29 cellular contexts compared by ENCODE assay signal in the genomic region with DNA sequence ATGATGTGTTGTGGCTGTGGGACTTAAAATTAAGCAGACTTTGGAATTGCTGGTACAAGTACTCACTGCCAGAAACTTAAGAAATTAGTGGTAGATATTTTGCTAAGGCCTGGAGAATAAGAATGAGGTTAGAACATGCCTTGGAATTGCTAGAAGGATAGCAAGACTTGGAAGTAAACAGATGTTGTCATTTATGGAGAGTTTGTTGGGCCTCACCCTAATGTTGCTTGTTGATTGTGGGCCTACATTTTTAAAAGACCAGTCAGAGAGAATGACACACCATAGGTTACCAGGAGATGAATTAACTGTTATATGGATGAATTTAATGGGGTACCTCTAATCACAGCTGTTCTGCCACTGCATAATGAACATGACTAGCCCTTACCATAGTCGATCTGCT.
"Had no signal": no experiment of that assay in that cellular context is flagged by ENCODE, and none has a peak within 500 bp of the region (broad histone marks: within the 10 kb centered on the region; RNA-seq: fewer than 3 reads in every experiment).

No MANE protein-coding gene starts in this region.

- H3K27me3 Mint-ChIP-seq: activated naive CD4-positive, alpha-beta T cell treated with anti-CD3 and anti-CD28 coated beads, Interleukin-2, amount 10 ng/mL, durations not matched to agents 7 days and 5 days; memory B cell; stimulated activated memory B cell treated with anti-CD40 and anti-IgM and Interleukin-4, amounts not matched to agents 10 μg/mL and 1 μg/mL and 100 μg/mL, for 72 hours had no signal

- H3K4me1 ChIP-seq: right lobe of liver had no signal

- DNase-seq: activated CD4-positive, alpha-beta T cell treated with anti-CD3 and anti-CD28 coated beads, Interleukin-2, amount 50 U/mL, for 4 hours; activated effector memory CD4-positive, alpha-beta T cell treated with Interleukin-2 at 50 U/mL for 16 hours; activated naive CD4-positive, alpha-beta T cell treated with anti-CD3 and anti-CD28 coated beads, Interleukin-2, amount 10 ng/mL, durations not matched to agents 7 days and 5 days; activated naive CD8-positive, alpha-beta T cell treated with anti-CD3 and anti-CD28 coated beads, Interleukin-2, amount 50 U/mL, for 24 hours; activated T-cell treated with anti-CD3 and anti-CD28 coated beads, Interleukin-2, amount 50 U/mL, for 72 hours; aorta; brain microvascular endothelial cell; cerebellar nuclear complex; cortex of kidney; endodermal cell; gastrocnemius medialis; hippocampal formation; left cardiac atrium; mucosa of descending colon; naive thymus-derived CD4-positive, alpha-beta T cell; occipital lobe; posterior cingulate gyrus; right lobe of liver; small intestine; stimulated activated CD4-positive, alpha-beta T cell treated with anti-CD3 and anti-CD28 coated beads, Interleukin-15, amount 100 ng/mL, for 24 hours; T1000; upper lobe of left lung had no signal

- H3K27me3 ChIP-seq: brain microvascular endothelial cell, gastrocnemius medialis, right lobe of liver, upper lobe of left lung had no signal

- H3K27ac Mint-ChIP-seq: activated naive CD4-positive, alpha-beta T cell treated with anti-CD3 and anti-CD28 coated beads, Interleukin-2, amount 10 ng/mL, durations not matched to agents 7 days and 5 days; activated naive CD8-positive, alpha-beta T cell treated with anti-CD3 and anti-CD28 coated beads, Interleukin-2, amount 50 U/mL, for 24 hours; activated T-cell treated with anti-CD3 and anti-CD28 coated beads, Interleukin-2, amount 50 U/mL, for 72 hours; endodermal cell; memory B cell; naive thymus-derived CD4-positive, alpha-beta T cell; stimulated activated memory B cell treated with anti-CD40 and anti-IgM and Interleukin-4, amounts not matched to agents 10 μg/mL and 1 μg/mL and 100 μg/mL, for 72 hours; T-helper 1 cell treated with Interleukin-12 subunit alpha and Interleukin-12 subunit beta and Interleukin-4 antibody, amounts not matched to agents 30 μg/mL and 1 μg/mL, for 36 hours; WTC11 had no signal

- H3K4me1 Mint-ChIP-seq: activated naive CD4-positive, alpha-beta T cell treated with anti-CD3 and anti-CD28 coated beads, Interleukin-2, amount 10 ng/mL, durations not matched to agents 7 days and 5 days; activated naive CD8-positive, alpha-beta T cell treated with anti-CD3 and anti-CD28 coated beads, Interleukin-2, amount 50 U/mL, for 24 hours; memory B cell; naive thymus-derived CD4-positive, alpha-beta T cell; neural crest cell; stimulated activated memory B cell treated with anti-CD40 and anti-IgM and Interleukin-4, amounts not matched to agents 10 μg/mL and 1 μg/mL and 100 μg/mL, for 72 hours; WTC11 had no signal

- H3K36me3 ChIP-seq: brain microvascular endothelial cell, gastrocnemius medialis, right lobe of liver, thoracic aorta, upper lobe of left lung had no signal

- H3K27ac ChIP-seq: brain microvascular endothelial cell, epithelial cell of prostate, gastrocnemius medialis, right lobe of liver had no signal

- H3K4me3 Mint-ChIP-seq: activated naive CD4-positive, alpha-beta T cell treated with anti-CD3 and anti-CD28 coated beads, Interleukin-2, amount 10 ng/mL, durations not matched to agents 7 days and 5 days; activated naive CD8-positive, alpha-beta T cell treated with anti-CD3 and anti-CD28 coated beads, Interleukin-2, amount 50 U/mL, for 24 hours; activated T-cell treated with anti-CD3 and anti-CD28 coated beads, Interleukin-2, amount 50 U/mL, for 72 hours; endodermal cell; memory B cell; naive thymus-derived CD4-positive, alpha-beta T cell; neural crest cell; stimulated activated memory B cell treated with anti-CD40 and anti-IgM and Interleukin-4, amounts not matched to agents 10 μg/mL and 1 μg/mL and 100 μg/mL, for 72 hours; T-helper 1 cell treated with Interleukin-12 subunit alpha and Interleukin-12 subunit beta and Interleukin-4 antibody, amounts not matched to agents 30 μg/mL and 1 μg/mL, for 36 hours; WTC11 had no signal

- H3K9me3 Mint-ChIP-seq: activated naive CD4-positive, alpha-beta T cell treated with anti-CD3 and anti-CD28 coated beads, Interleukin-2, amount 10 ng/mL, durations not matched to agents 7 days and 5 days; activated naive CD8-positive, alpha-beta T cell treated with anti-CD3 and anti-CD28 coated beads, Interleukin-2, amount 50 U/mL, for 24 hours; activated T-cell treated with anti-CD3 and anti-CD28 coated beads, Interleukin-2, amount 50 U/mL, for 72 hours; endodermal cell; memory B cell; neural crest cell; T-helper 1 cell treated with Interleukin-12 subunit alpha and Interleukin-12 subunit beta and Interleukin-4 antibody, amounts not matched to agents 30 μg/mL and 1 μg/mL, for 36 hours; WTC11 had no signal

- H3K4me3 ChIP-seq: gastrocnemius medialis, mucosa of descending colon, right lobe of liver, thoracic aorta, upper lobe of left lung had no signal

- H3K36me3 Mint-ChIP-seq: activated naive CD4-positive, alpha-beta T cell treated with anti-CD3 and anti-CD28 coated beads, Interleukin-2, amount 10 ng/mL, durations not matched to agents 7 days and 5 days; memory B cell; naive thymus-derived CD4-positive, alpha-beta T cell; stimulated activated memory B cell treated with anti-CD40 and anti-IgM and Interleukin-4, amounts not matched to agents 10 μg/mL and 1 μg/mL and 100 μg/mL, for 72 hours; WTC11 had no signal

- H3K9me3 ChIP-seq: gastrocnemius medialis, mucosa of descending colon, right lobe of liver, thoracic aorta, upper lobe of left lung had no signal
